ENCODE assay signal across 1 cellular context in genomic region chr22:23860187-23860586, GRCh38. TPM values are rescaled to one million over a fixed set of nuclear protein-coding genes. Genes with fewer than 3 reads are reported as not detected.
"Had no signal": no experiment of that assay in that cellular context is flagged by ENCODE, and none has a peak within 500 bp of the region (broad histone marks: within the 10 kb centered on the region; RNA-seq: fewer than 3 reads in every experiment).

No MANE protein-coding gene starts in this region.

RNA-seq across cellular contexts. Expression of gene DERL3, which starts 21.4 kb away (rescaled TPM):
- polyA plus RNA-seq: naive thymus-derived CD4-positive, alpha-beta T cell had no signal
